ENCODE assay signal across 8 cellular contexts in genomic region chr12:113912761-113913295, GRCh38. TPM values are rescaled to one million over a fixed set of nuclear protein-coding genes. Genes with fewer than 3 reads are reported as not detected.
A peak's percentile ranks its signal among the peaks of the same experiment; 100 is the strongest.
DNase-seq lines count a peak whose midpoint lies in the region; ATAC-seq and TF ChIP-seq lines count a peak whose summit lies in the region.

No MANE protein-coding gene starts in this region.

- H3K4me3 Mint-ChIP-seq in activated naive CD8-positive, alpha-beta T cell treated with anti-CD3 and anti-CD28 coated beads for 36 hours, result no peak overlapping the region

- intact Hi-C loops in prostate gland (cut with DNase I), result loop anchor here (5.0 kb wide), 1 partner anchor 451 kb away; no protein-coding TSS in a partner anchor

- no peaks in the 10 kb centered on the region for H3K79me2 ChIP-seq in Loucy (ENCODE audit: insufficient read depth, low read length)

- peaks cover 34% of the 10 kb centered on the region for H3K36me3 Mint-ChIP-seq in activated naive CD8-positive, alpha-beta T cell treated with anti-CD3 and anti-CD28 coated beads for 36 hours

- no peaks in the 10 kb centered on the region for H3K9me3 Mint-ChIP-seq in activated naive CD8-positive, alpha-beta T cell treated with anti-CD3 and anti-CD28 coated beads for 36 hours

- TF ChIP-seq CTCF in GM12872 (IDR thresholded peaks at IDR 0.05; ENCODE audit: insufficient read depth, low read depth, low read length), result peak; percentile 90
- TF ChIP-seq CTCF in Loucy (conservative IDR thresholded peaks at IDR 0.05; ENCODE audit: low read length), result peak; percentile 97
- TF ChIP-seq CTCF in cardiac muscle cell (IDR thresholded peaks at IDR 0.05; ENCODE audit: low read depth, low read length), result peak; percentile 99
- TF ChIP-seq CTCF in prostate gland (IDR thresholded peaks at IDR 0.05), result peak; percentile 81 to 86 (median 84)

- WGBS in prostate gland, result 18% methylated on average over 12 of the region's 12 CpGs

- DNase-seq in SK-MEL-5 (ENCODE audit: low read depth, low spot score), result peak; percentile 77
- DNase-seq in activated naive CD8-positive, alpha-beta T cell treated with anti-CD3 and anti-CD28 coated beads for 36 hours, result peak; percentile 36
- peak; percentile 81 for DNase-seq in cardiac muscle cell (ENCODE audit: low read depth in 1 of 2, low spot score in 1 of 2)
- peak; percentile 66 for DNase-seq in prostate gland (ENCODE audit: low spot score)

- TF ChIP-seq POLR2A in prostate gland (IDR thresholded peaks at IDR 0.05), result no peak

- no peaks in the 10 kb centered on the region for H3F3A ChIP-seq in Loucy (ENCODE audit: low read depth)

- no peaks in the 10 kb centered on the region for H3K27me3 Mint-ChIP-seq in activated naive CD8-positive, alpha-beta T cell treated with anti-CD3 and anti-CD28 coated beads for 36 hours

- H3K36me3 ChIP-seq in Loucy (ENCODE audit: insufficient read depth, low read length) (no peaks in the 10 kb centered on the region), cardiac muscle cell (no peaks in the 10 kb centered on the region), prostate gland (peaks cover 0 to 6% of the 10 kb centered on the region in 2 donors)

- H3K9ac ChIP-seq in Loucy (ENCODE audit: low read depth, low read length, poor library complexity, severe bottlenecking), result no peak overlapping the region

- in situ Hi-C loops in SK-MEL-5 (cut with HindIII; ENCODE audit: low pct_unique_long_range_greater_than_20kb, low sequenced_read_pairs), result no loop called here

- H3K27me3 ChIP-seq in Loucy (ENCODE audit: insufficient read depth, low read length, poor library complexity, severe bottlenecking) (no peaks in the 10 kb centered on the region), cardiac muscle cell (no peaks in the 10 kb centered on the region), prostate gland (replicated peaks; ENCODE audit: insufficient read depth) (no peaks in the 10 kb centered on the region)

- H3K4me1 ChIP-seq in Loucy (ENCODE audit: insufficient read depth, low read length, poor library complexity, severe bottlenecking) (no peaks in the 10 kb centered on the region), cardiac muscle cell (ENCODE audit: low read depth) (no peaks in the 10 kb centered on the region), prostate gland (replicated peaks) (no peaks in the 10 kb centered on the region)

- no peak overlapping the region for H2AFZ ChIP-seq in Loucy (ENCODE audit: low read length)

- H3K9me2 ChIP-seq in Loucy (replicated peaks; ENCODE audit: low read depth, low read length), result no peaks in the 10 kb centered on the region

- H3K4me2 ChIP-seq in Loucy (ENCODE audit: low read depth, low read length, poor library complexity, severe bottlenecking), result no peak overlapping the region

- no peak overlapping the region for H3K27ac Mint-ChIP-seq in activated naive CD8-positive, alpha-beta T cell treated with anti-CD3 and anti-CD28 coated beads for 36 hours

- H3K9me3 ChIP-seq in Loucy (ENCODE audit: insufficient read depth, low read depth, low read length) (no peaks in the 10 kb centered on the region), cardiac muscle cell (ENCODE audit: low read depth) (no peaks in the 10 kb centered on the region), prostate gland (no peaks in the 10 kb centered on the region)

- H4K20me1 ChIP-seq in Loucy (ENCODE audit: insufficient read depth, low read length, poor library complexity, severe bottlenecking), result no peaks in the 10 kb centered on the region

- no peak overlapping the region for H3K4me3 ChIP-seq in Loucy (ENCODE audit: low read length, poor library complexity, severe bottlenecking)
- no peak overlapping the region for H3K4me3 ChIP-seq in cardiac muscle cell
- H3K4me3 ChIP-seq in prostate gland, result no peak overlapping the region

- no peak overlapping the region for H3K27ac ChIP-seq in cardiac muscle cell
- H3K27ac ChIP-seq in prostate gland, result no peak overlapping the region

- ATAC-seq in GM21786 (IDR thresholded peaks at IDR 0.05; ENCODE audit: unreplicated experiment) (no peak), GM21423 (IDR thresholded peaks at IDR 0.05; ENCODE audit: unreplicated experiment) (no peak)

- no peaks in the 10 kb centered on the region for H3K4me1 Mint-ChIP-seq in activated naive CD8-positive, alpha-beta T cell treated with anti-CD3 and anti-CD28 coated beads for 36 hours

RNA-seq across cellular contexts. Expression of gene RBM19, which starts 53.3 kb away (rescaled TPM):
- 49.6 and 53.6 TPM in 2 replicates for total RNA-seq in SK-MEL-5 (2014; rRNA removed; shearing (Covaris generic))
- polyA plus RNA-seq in SK-MEL-5 (2015; cell fraction: cytosol; rRNA removed), result 35.6 and 40.3 TPM in 2 replicates
- polyA plus RNA-seq in SK-MEL-5 (2015; cell fraction: nucleus; rRNA removed), result 154 and 204 TPM in 2 replicates
- 10 to 100 TPM; 86.9 to 89.8 TPM for total RNA-seq in activated naive CD8-positive, alpha-beta T cell treated with anti-CD3 and anti-CD28 coated beads for 36 hours
- total RNA-seq in cardiac muscle cell (28.1 and 30.8 TPM in 2 replicates), prostate gland (10 to 100 TPM; 27.2 to 49.9 TPM)
- 21.1 and 31.0 TPM in 2 replicates for polyA plus RNA-seq in cardiac muscle cell
